Comparison of ENCODE assay signal across 16 cellular contexts in genomic region chr21:42413500-42413899, GRCh38. TPM values are rescaled to one million over a fixed set of nuclear protein-coding genes. Genes with fewer than 3 reads are reported as not detected.
DNase-seq lines count a peak whose midpoint lies in the region; ATAC-seq, FAIRE-seq and TF ChIP-seq lines count a peak whose summit lies in the region.
"Had no signal": no experiment of that assay in that cellular context is flagged by ENCODE, and none has a peak within 500 bp of the region (broad histone marks: within the 10 kb centered on the region; RNA-seq: fewer than 3 reads in every experiment).

No MANE protein-coding gene starts in this region.

- ATAC-seq in activated T-cell treated with anti-CD3 and anti-CD28 coated beads, Interleukin-2, amount 50 U/mL, for 4 hours = peak; percentile 8 to 16
- ATAC-seq in stimulated activated effector memory CD8-positive, alpha-beta T cell treated with anti-CD3 and anti-CD28 coated beads, Interleukin-12 subunit alpha, Interleukin-12 subunit beta, amount 100 ng/mL, for 72 hours = peak; percentile 62
- ATAC-seq in left ventricle myocardium superior = no peak
- ATAC-seq: gastrocnemius medialis, left lung, pancreas had no signal

- H3K4me2 ChIP-seq in astrocyte (ENCODE audit: low read length) = no peak overlapping the region

- H3K27ac Mint-ChIP-seq in activated CD4-positive, alpha-beta T cell treated with anti-CD3 and anti-CD28 coated beads, Interleukin-2, amount 10 ng/mL, durations not matched to agents 24 days and 14 days = peak overlapping the region; percentile 99
- peak overlapping the region; percentile 19 for H3K27ac Mint-ChIP-seq in astrocyte (ENCODE audit: unreplicated experiment)
- peak overlapping the region; percentile 98 for H3K27ac Mint-ChIP-seq in stimulated activated effector memory CD8-positive, alpha-beta T cell treated with anti-CD3 and anti-CD28 coated beads, Interleukin-12 subunit alpha, Interleukin-12 subunit beta, amount 100 ng/mL, for 72 hours

- H3K4me3 ChIP-seq in astrocyte (ENCODE audit: insufficient read depth, low read depth, low read length) = no peak overlapping the region
- H3K4me3 ChIP-seq: coronary artery, gastrocnemius medialis, left lung, pancreas had no signal

- DNase-seq in activated T-cell treated with anti-CD3 and anti-CD28 coated beads, Interleukin-2, amount 50 U/mL, for 4 hours = no peak
- no peak for DNase-seq in activated T-cell treated with anti-CD3 and anti-CD28 coated beads, Interleukin-2, amount 50 U/mL, for 1 hour
- no peak for DNase-seq in activated CD4-positive, alpha-beta T cell treated with anti-CD3 and anti-CD28 coated beads, Interleukin-2, amount 10 ng/mL, durations not matched to agents 24 days and 14 days
- DNase-seq in astrocyte (ENCODE audit: low read depth) (no peak), left ventricle myocardium superior (no peak), RCC 7860 (ENCODE audit: low spot score) (no peak), NCI-H1417 (lab: John Stamatoyannopoulos, UW) (no peak)
- DNase-seq in stimulated activated effector memory CD8-positive, alpha-beta T cell treated with anti-CD3 and anti-CD28 coated beads, Interleukin-12 subunit alpha, Interleukin-12 subunit beta, amount 100 ng/mL, for 72 hours (ENCODE audit: low spot score in 2 of 2) = peak in 1 of 2 donors; percentile 69
- DNase-seq: gastrocnemius medialis, KG1, left lung, NCI-H1092 treated with DMSO at 0.1 percent for 48 hours, pancreas had no signal

- peaks cover 23% of the 10 kb centered on the region for H3K36me3 Mint-ChIP-seq in activated T-cell treated with anti-CD3 and anti-CD28 coated beads, Interleukin-2, amount 50 U/mL, for 4 hours (ENCODE audit: insufficient read depth)
- peaks cover 59% of the 10 kb centered on the region for H3K36me3 Mint-ChIP-seq in activated CD4-positive, alpha-beta T cell treated with anti-CD3 and anti-CD28 coated beads, Interleukin-2, amount 10 ng/mL, durations not matched to agents 24 days and 14 days (ENCODE audit: low read depth)
- H3K36me3 Mint-ChIP-seq in astrocyte (ENCODE audit: low read depth, unreplicated experiment) = no peaks in the 10 kb centered on the region
- H3K36me3 Mint-ChIP-seq in stimulated activated effector memory CD8-positive, alpha-beta T cell treated with anti-CD3 and anti-CD28 coated beads, Interleukin-12 subunit alpha, Interleukin-12 subunit beta, amount 100 ng/mL, for 72 hours = peaks cover 56% of the 10 kb centered on the region

- no peaks in the 10 kb centered on the region for H3K4me1 ChIP-seq in astrocyte (ENCODE audit: insufficient read depth, low read length)
- H3K4me1 ChIP-seq: pancreas had no signal

- no peaks in the 10 kb centered on the region for H3K36me3 ChIP-seq in astrocyte (ENCODE audit: insufficient read depth, low read length)
- H3K36me3 ChIP-seq: gastrocnemius medialis, left lung, pancreas had no signal

- no peaks in the 10 kb centered on the region for H3K9me3 Mint-ChIP-seq in activated T-cell treated with anti-CD3 and anti-CD28 coated beads, Interleukin-2, amount 50 U/mL, for 4 hours
- peaks cover 4% of the 10 kb centered on the region for H3K9me3 Mint-ChIP-seq in activated CD4-positive, alpha-beta T cell treated with anti-CD3 and anti-CD28 coated beads, Interleukin-2, amount 10 ng/mL, durations not matched to agents 24 days and 14 days
- H3K9me3 Mint-ChIP-seq in astrocyte (ENCODE audit: unreplicated experiment) = no peaks in the 10 kb centered on the region
- no peaks in the 10 kb centered on the region for H3K9me3 Mint-ChIP-seq in stimulated activated effector memory CD8-positive, alpha-beta T cell treated with anti-CD3 and anti-CD28 coated beads, Interleukin-12 subunit alpha, Interleukin-12 subunit beta, amount 100 ng/mL, for 72 hours

- no peak overlapping the region for H2AFZ ChIP-seq in astrocyte (ENCODE audit: low read depth, low read length)

- no peak overlapping the region for H3K9ac ChIP-seq in astrocyte (ENCODE audit: low read length)

- peak overlapping the region; percentile 41 for H3K4me3 Mint-ChIP-seq in activated T-cell treated with anti-CD3 and anti-CD28 coated beads, Interleukin-2, amount 50 U/mL, for 4 hours
- peak overlapping the region; percentile 77 for H3K4me3 Mint-ChIP-seq in activated CD4-positive, alpha-beta T cell treated with anti-CD3 and anti-CD28 coated beads, Interleukin-2, amount 10 ng/mL, durations not matched to agents 24 days and 14 days
- no peak overlapping the region for H3K4me3 Mint-ChIP-seq in astrocyte (ENCODE audit: unreplicated experiment)
- no peak overlapping the region for H3K4me3 Mint-ChIP-seq in stimulated activated effector memory CD8-positive, alpha-beta T cell treated with anti-CD3 and anti-CD28 coated beads, Interleukin-12 subunit alpha, Interleukin-12 subunit beta, amount 100 ng/mL, for 72 hours

- no peak overlapping the region for H3K27ac ChIP-seq in astrocyte (ENCODE audit: low read depth, low read length)
- H3K27ac ChIP-seq: coronary artery, gastrocnemius medialis, left lung, pancreas had no signal

- no peaks in the 10 kb centered on the region for H3K27me3 Mint-ChIP-seq in activated T-cell treated with anti-CD3 and anti-CD28 coated beads, Interleukin-2, amount 50 U/mL, for 4 hours (ENCODE audit: low read depth)
- no peaks in the 10 kb centered on the region for H3K27me3 Mint-ChIP-seq in activated CD4-positive, alpha-beta T cell treated with anti-CD3 and anti-CD28 coated beads, Interleukin-2, amount 10 ng/mL, durations not matched to agents 24 days and 14 days
- peaks cover 3% of the 10 kb centered on the region for H3K27me3 Mint-ChIP-seq in astrocyte (ENCODE audit: low read depth, unreplicated experiment)

- FAIRE-seq in astrocyte (lab: Jason Lieb, UNC) (no peak), RCC 7860 (lab: Jason Lieb, UNC) (no peak)
- FAIRE-seq: H54, pancreas had no signal

- intact Hi-C loops in activated CD4-positive, alpha-beta T cell treated with anti-CD3 and anti-CD28 coated beads, Interleukin-2, amount 10 ng/mL, durations not matched to agents 24 days and 14 days (cut with micrococcal nuclease) = no loop called here
- intact Hi-C loops in left ventricle myocardium superior (cut with micrococcal nuclease) = no loop called here

- no peaks in the 10 kb centered on the region for H3K79me2 ChIP-seq in astrocyte (ENCODE audit: insufficient read depth, low read length)

- H3K9me3 ChIP-seq in astrocyte (ENCODE audit: insufficient read depth, low read depth, low read length) = no peaks in the 10 kb centered on the region
- H3K9me3 ChIP-seq: gastrocnemius medialis, left lung, pancreas had no signal

- H4K20me1 ChIP-seq in astrocyte (ENCODE audit: insufficient read depth, low read length) = no peaks in the 10 kb centered on the region

- peaks cover 2% of the 10 kb centered on the region for H3K27me3 ChIP-seq in astrocyte (ENCODE audit: insufficient read depth, low read length)
- H3K27me3 ChIP-seq: left lung, pancreas had no signal

- TF ChIP-seq CTCF in astrocyte (IDR thresholded peaks at IDR 0.05; ENCODE audit: insufficient read depth, low read depth, low read length) = no peak

- H3K4me1 Mint-ChIP-seq in activated T-cell treated with anti-CD3 and anti-CD28 coated beads, Interleukin-2, amount 50 U/mL, for 4 hours (ENCODE audit: low read depth) = peaks cover 60% of the 10 kb centered on the region
- H3K4me1 Mint-ChIP-seq in activated CD4-positive, alpha-beta T cell treated with anti-CD3 and anti-CD28 coated beads, Interleukin-2, amount 10 ng/mL, durations not matched to agents 24 days and 14 days = peaks cover 55% of the 10 kb centered on the region
- H3K4me1 Mint-ChIP-seq in astrocyte (ENCODE audit: low read depth, unreplicated experiment) = peaks cover 11% of the 10 kb centered on the region
- peaks cover 66% of the 10 kb centered on the region for H3K4me1 Mint-ChIP-seq in stimulated activated effector memory CD8-positive, alpha-beta T cell treated with anti-CD3 and anti-CD28 coated beads, Interleukin-12 subunit alpha, Interleukin-12 subunit beta, amount 100 ng/mL, for 72 hours

RNA-seq across cellular contexts. Expression of gene UBASH3A, which starts 9.8 kb away (rescaled TPM):
- total RNA-seq in activated T-cell treated with anti-CD3 and anti-CD28 coated beads, Interleukin-2, amount 50 U/mL, for 4 hours = 10 to 100 TPM in 2 of 3 donors, 1 to 10 TPM in 1; 8.8 to 13.7 (median 11.3) TPM
- 61.4 and 65.7 TPM in 2 replicates for total RNA-seq in activated CD4-positive, alpha-beta T cell treated with anti-CD3 and anti-CD28 coated beads, Interleukin-2, amount 10 ng/mL, durations not matched to agents 24 days and 14 days
- total RNA-seq in astrocyte = not detected in 2 replicates
- not detected for total RNA-seq in left ventricle myocardium superior

RNA-seq across cellular contexts. Expression of gene TMPRSS3, which starts 17.6 kb away (rescaled TPM):
- 1 to 10 TPM; 2.0 to 2.6 (median 2.1) TPM for total RNA-seq in activated T-cell treated with anti-CD3 and anti-CD28 coated beads, Interleukin-2, amount 50 U/mL, for 4 hours
- total RNA-seq in activated CD4-positive, alpha-beta T cell treated with anti-CD3 and anti-CD28 coated beads, Interleukin-2, amount 10 ng/mL, durations not matched to agents 24 days and 14 days = 56.9 and 58.7 TPM in 2 replicates
- total RNA-seq in astrocyte = not detected in 2 replicates
- not detected for total RNA-seq in left ventricle myocardium superior
- total RNA-seq: gastrocnemius medialis, skeletal muscle tissue had no signal

RNA-seq across cellular contexts. Expression of gene TFF1, which starts 47.2 kb away (rescaled TPM):
- under 1 TPM in 1 of 3 donors, not detected in 2; 0.82 TPM for total RNA-seq in activated T-cell treated with anti-CD3 and anti-CD28 coated beads, Interleukin-2, amount 50 U/mL, for 4 hours
- total RNA-seq in activated CD4-positive, alpha-beta T cell treated with anti-CD3 and anti-CD28 coated beads, Interleukin-2, amount 10 ng/mL, durations not matched to agents 24 days and 14 days = not detected in 2 replicates
- total RNA-seq in astrocyte = not detected in 2 replicates
- total RNA-seq in left ventricle myocardium superior = not detected
- total RNA-seq: gastrocnemius medialis, left lung, skeletal muscle tissue had no signal

Comparison
In these comparisons a context has a peak if more than half of its experiments do, and no peak if none do; other contexts are left out.
1. H3K4me3 Mint-ChIP-seq: peak in activated T-cell treated with anti-CD3 and anti-CD28 coated beads, Interleukin-2, amount 50 U/mL, for 4 hours (single experiment) and activated CD4-positive, alpha-beta T cell treated with anti-CD3 and anti-CD28 coated beads, Interleukin-2, amount 10 ng/mL, durations not matched to agents 24 days and 14 days (single experiment); none in astrocyte (single experiment) and stimulated activated effector memory CD8-positive, alpha-beta T cell treated with anti-CD3 and anti-CD28 coated beads, Interleukin-12 subunit alpha, Interleukin-12 subunit beta, amount 100 ng/mL, for 72 hours (single experiment).
2. H3K27ac Mint-ChIP-seq: peak in every context shown above with its lines; median percentile 99 in activated CD4-positive, alpha-beta T cell treated with anti-CD3 and anti-CD28 coated beads, Interleukin-2, amount 10 ng/mL, durations not matched to agents 24 days and 14 days; 98 in stimulated activated effector memory CD8-positive, alpha-beta T cell treated with anti-CD3 and anti-CD28 coated beads, Interleukin-12 subunit alpha, Interleukin-12 subunit beta, amount 100 ng/mL, for 72 hours; 19 in astrocyte.
3. RNA of gene TMPRSS3, which starts 17.6 kb away (total RNA-seq): 56.9 to 58.7 TPM in activated CD4-positive, alpha-beta T cell treated with anti-CD3 and anti-CD28 coated beads, Interleukin-2, amount 10 ng/mL, durations not matched to agents 24 days and 14 days; 2.0 to 2.6 TPM in activated T-cell treated with anti-CD3 and anti-CD28 coated beads, Interleukin-2, amount 50 U/mL, for 4 hours, not detected in left ventricle myocardium superior (single experiment) and not detected in astrocyte; every median in the first group is over 10 times any median in the second.